ENCODE assay signal across 9 cellular contexts in the genomic region with DNA sequence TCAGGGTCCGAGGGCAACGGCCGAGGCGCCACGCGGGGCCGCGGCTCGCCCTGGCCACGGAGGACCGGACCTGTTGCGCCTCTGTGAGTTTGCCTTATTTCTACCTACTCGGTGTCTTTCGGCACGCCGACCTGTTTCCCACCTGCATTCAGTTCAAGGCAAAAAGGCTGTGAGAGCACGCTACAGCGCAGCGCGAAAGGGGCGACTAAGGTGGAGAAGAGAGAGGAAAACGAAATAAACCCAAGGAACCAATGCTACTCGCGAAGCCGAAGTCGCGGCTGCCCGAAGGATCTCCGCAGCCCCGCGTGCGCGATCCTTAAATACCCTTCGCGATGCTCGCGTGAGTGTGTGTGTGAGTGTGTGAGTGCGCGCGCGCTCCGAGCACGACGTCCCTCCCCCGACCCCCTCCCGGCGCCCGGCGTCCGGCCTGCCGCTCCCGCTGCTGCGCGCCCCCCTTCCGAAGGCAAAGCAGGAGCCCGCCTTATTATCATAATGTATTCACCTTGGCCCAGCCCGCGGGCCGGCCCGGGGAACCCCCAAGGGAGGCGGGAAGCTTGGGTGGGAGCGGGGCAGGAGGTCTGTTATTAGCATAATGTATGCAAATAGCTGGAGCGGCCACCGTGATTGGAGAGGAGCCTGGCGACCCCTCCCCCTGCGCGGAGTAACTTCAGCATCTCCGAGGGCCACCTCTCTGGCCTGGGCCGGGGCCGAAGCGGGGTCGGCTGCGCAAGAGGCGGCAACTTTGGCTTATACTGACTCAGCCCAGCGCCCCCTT. TPM values are rescaled to one million over a fixed set of nuclear protein-coding genes. Genes with fewer than 3 reads are reported as not detected.
DNase-seq lines count a peak whose midpoint lies in the region; ATAC-seq and TF ChIP-seq lines count a peak whose summit lies in the region.
"Had no signal": no experiment of that assay in that cellular context is flagged by ENCODE, and none has a peak within 500 bp of the region (broad histone marks: within the 10 kb centered on the region; RNA-seq: fewer than 3 reads in every experiment).

A gene (minus strand): TSS at position 293 of the 775 bp plus-strand sequence.

- H2AFZ ChIP-seq in mesenchymal stem cell (ENCODE audit: low read depth, low read length): peak within 1 kb of the TSS; percentile 86

- H3K27ac ChIP-seq in mesenchymal stem cell (ENCODE audit: low read length, poor library complexity, severe bottlenecking): peak within 1 kb of the TSS; percentile 8
- H3K27ac ChIP-seq: neutrophil had no signal

- no peaks in the 10 kb centered on the region for H3K9me3 Mint-ChIP-seq in activated CD4-positive, alpha-beta memory T cell treated with anti-CD3 and anti-CD28 coated beads for 36 hours
- no peaks in the 10 kb centered on the region for H3K9me3 Mint-ChIP-seq in effector memory CD8-positive, alpha-beta T cell

- intact Hi-C loops in activated CD4-positive, alpha-beta memory T cell treated with anti-CD3 and anti-CD28 coated beads for 36 hours (cut with micrococcal nuclease): loop anchor here (10.0 kb wide), 1 partner anchor 102 kb away; no protein-coding TSS in a partner anchor

- CTCF ChIA-PET in BJ (lab: Yijun Ruan, JAX): no interaction called here
- CTCF ChIA-PET in activated CD4-positive, alpha-beta memory T cell treated with anti-CD3 and anti-CD28 coated beads for 36 hours (lab: Charles Lee): no interaction called here

- no peaks in the 10 kb centered on the region for H3K36me3 Mint-ChIP-seq in activated CD4-positive, alpha-beta memory T cell treated with anti-CD3 and anti-CD28 coated beads for 36 hours
- peaks cover 2% of the 10 kb centered on the region for H3K36me3 Mint-ChIP-seq in effector memory CD8-positive, alpha-beta T cell (ENCODE audit: insufficient read depth)

- H3K4me3 ChIP-seq in BJ (ENCODE audit: low read depth, low read length) (peak within 1 kb of the TSS; percentile 36), mesenchymal stem cell (ENCODE audit: insufficient read depth in 1 of 2, low read depth in 1 of 2, low read length in 2 of 2) (peak within 1 kb of the TSS; percentile 56 to 80)

- H2BK12ac ChIP-seq in mesenchymal stem cell (ENCODE audit: low read length in 2 of 2): peak within 1 kb of the TSS; percentile 79 to 83

- peak within 1 kb of the TSS; percentile 22 to 73 for H3K4ac ChIP-seq in mesenchymal stem cell (ENCODE audit: low read depth in 1 of 2, low read length in 2 of 2)

- no peak within 1 kb of the TSS for H2AK5ac ChIP-seq in mesenchymal stem cell (ENCODE audit: low read length, severe bottlenecking)

- POLR2A ChIA-PET in BJ (lab: Charles Lee): no interaction called here
- POLR2A ChIA-PET in activated CD4-positive, alpha-beta memory T cell treated with anti-CD3 and anti-CD28 coated beads for 36 hours (lab: Charles Lee): no interaction called here

- peaks cover 47% of the 10 kb centered on the region for H3K27me3 Mint-ChIP-seq in activated CD4-positive, alpha-beta memory T cell treated with anti-CD3 and anti-CD28 coated beads for 36 hours
- H3K27me3 Mint-ChIP-seq in effector memory CD8-positive, alpha-beta T cell: peaks cover 73 to 83% of the 10 kb centered on the region in 2 donors

- DNase-seq in BJ (ENCODE audit: low read depth) (no peak), LHCN-M2 (ENCODE audit: low read depth) (peak; percentile 79), mesenchymal stem cell (peak; percentile 88), NCI-H1694 treated with DMSO at 0.1 percent for 48 hours (lab: John Stamatoyannopoulos, UW) (no peak)
- DNase-seq in activated CD4-positive, alpha-beta memory T cell treated with anti-CD3 and anti-CD28 coated beads for 36 hours: peak; percentile 48
- peak; percentile 5 to 18 (median 9) for DNase-seq in effector memory CD8-positive, alpha-beta T cell
- DNase-seq in stimulated activated CD8-positive, alpha-beta memory T cell treated with anti-CD3 and anti-CD28 coated beads, Interleukin-4, amount 100 ng/mL, for 48 hours: peak; percentile 53

- peaks cover 12% of the 10 kb centered on the region for H3K4me1 ChIP-seq in mesenchymal stem cell (ENCODE audit: control insufficient read depth, insufficient read depth, low read depth, low read length)

- no peak within 1 kb of the TSS for H2BK5ac ChIP-seq in mesenchymal stem cell (ENCODE audit: low read depth, low read length, poor library complexity, severe bottlenecking)

- H3K9ac ChIP-seq in mesenchymal stem cell (ENCODE audit: low read length): peak within 1 kb of the TSS; percentile 59

- WGBS in mesenchymal stem cell: under 1% methylated on average over 55 of the region's 75 CpGs

- no peaks in the 10 kb centered on the region for H3K9me3 ChIP-seq in mesenchymal stem cell (ENCODE audit: control insufficient read depth, low read length)
- H3K9me3 ChIP-seq: neutrophil had no signal

- H3K36me3 ChIP-seq in BJ (ENCODE audit: control insufficient read depth, insufficient read depth, low read length) (no peaks in the 10 kb centered on the region), mesenchymal stem cell (ENCODE audit: control insufficient read depth in 1 of 2, insufficient read depth in 2 of 2, low read depth in 1 of 2, low read length in 2 of 2) (no peaks in the 10 kb centered on the region)
- H3K36me3 ChIP-seq: neutrophil had no signal

- H4K91ac ChIP-seq in mesenchymal stem cell (ENCODE audit: low read length): peak within 1 kb of the TSS; percentile 62

- H3K4me3 Mint-ChIP-seq in activated CD4-positive, alpha-beta memory T cell treated with anti-CD3 and anti-CD28 coated beads for 36 hours: peak within 1 kb of the TSS; percentile 62
- H3K4me3 Mint-ChIP-seq in effector memory CD8-positive, alpha-beta T cell: peak within 1 kb of the TSS; percentile 74 to 78

- peaks cover 11% of the 10 kb centered on the region for H3K4me1 Mint-ChIP-seq in activated CD4-positive, alpha-beta memory T cell treated with anti-CD3 and anti-CD28 coated beads for 36 hours (ENCODE audit: low read depth)
- H3K4me1 Mint-ChIP-seq in effector memory CD8-positive, alpha-beta T cell (ENCODE audit: low read depth in 2 of 2): peaks cover 10 to 13% of the 10 kb centered on the region in 2 donors

- no peak within 1 kb of the TSS for H3K23ac ChIP-seq in mesenchymal stem cell (ENCODE audit: low read length in 2 of 2)

- TF ChIP-seq CTCF in BJ (IDR thresholded peaks at IDR 0.05; ENCODE audit: insufficient read depth, low read depth, low read length): no peak

- peak; percentile 80 for ATAC-seq in effector memory CD8-positive, alpha-beta T cell (replicated peaks)
- no peak for ATAC-seq in HG03159 (IDR thresholded peaks at IDR 0.05; ENCODE audit: unreplicated experiment)

- peak within 1 kb of the TSS; percentile 61 to 83 for H3K18ac ChIP-seq in mesenchymal stem cell (ENCODE audit: low read depth in 1 of 2, low read length in 2 of 2)

- H4K8ac ChIP-seq in mesenchymal stem cell (ENCODE audit: low read length): peak within 1 kb of the TSS; percentile 69

- H3K79me1 ChIP-seq in mesenchymal stem cell (replicated peaks; ENCODE audit: low read length, poor library complexity, severe bottlenecking): no peaks in the 10 kb centered on the region

- H3K14ac ChIP-seq in mesenchymal stem cell (ENCODE audit: low read length in 2 of 2): peak within 1 kb of the TSS in 1 of 2 experiments; percentile 50

- no peak within 1 kb of the TSS for H3K27ac Mint-ChIP-seq in activated CD4-positive, alpha-beta memory T cell treated with anti-CD3 and anti-CD28 coated beads for 36 hours
- no peak within 1 kb of the TSS for H3K27ac Mint-ChIP-seq in effector memory CD8-positive, alpha-beta T cell

- peak within 1 kb of the TSS; percentile 44 for H2BK15ac ChIP-seq in mesenchymal stem cell (ENCODE audit: low read depth, poor library complexity, severe bottlenecking)

- H3K27me3 ChIP-seq in BJ (ENCODE audit: control insufficient read depth, insufficient read depth, low read length) (peaks cover 26% of the 10 kb centered on the region), mesenchymal stem cell (ENCODE audit: control insufficient read depth in 1 of 2, insufficient read depth in 1 of 2, low read length in 2 of 2) (peaks cover 15 to 47% of the 10 kb centered on the region in 2 experiments)

- peak within 1 kb of the TSS; percentile 15 for H2BK120ac ChIP-seq in mesenchymal stem cell (ENCODE audit: low read depth, low read length)

- H3K4me2 ChIP-seq in mesenchymal stem cell (ENCODE audit: low read length, poor library complexity, severe bottlenecking): peak within 1 kb of the TSS; percentile 90

RNA-seq across cellular contexts. Expression of the gene that starts here (rescaled TPM):
- polyA plus RNA-seq in BJ (2011; rRNA removed): 0.09 TPM in 1 of 2 replicates, not detected in the other
- polyA minus RNA-seq in BJ (2011; rRNA and poly(A)+ RNA removed): not detected in 2 replicates
- 21.3 and 23.0 TPM in 2 replicates for total RNA-seq in LHCN-M2 (2014; rRNA removed)
- 0.46 TPM for polyA plus RNA-seq in LHCN-M2 (2012)
- not detected for total RNA-seq in activated CD4-positive, alpha-beta memory T cell treated with anti-CD3 and anti-CD28 coated beads for 36 hours
- 3.5 TPM for polyA plus RNA-seq in mesenchymal stem cell (2013, experiment 1 of 2)
- 3.5 TPM for polyA plus RNA-seq in mesenchymal stem cell (2013, experiment 2 of 2)

Comparison
In these comparisons a context has a peak if more than half of its experiments do, and no peak if none do; other contexts are left out.
1. RNA of the gene that starts here (total RNA-seq): 21.3 to 23.0 TPM in LHCN-M2; not detected in activated CD4-positive, alpha-beta memory T cell treated with anti-CD3 and anti-CD28 coated beads for 36 hours; every median in the first group is over 10 times any median in the second.
2. Peak in DNase-seq in activated CD4-positive, alpha-beta memory T cell treated with anti-CD3 and anti-CD28 coated beads for 36 hours; RNA of the gene not detected or under 1 TPM.
3. DNase-seq: peak in LHCN-M2 (single experiment), effector memory CD8-positive, alpha-beta T cell (3 of 3), mesenchymal stem cell (single experiment) and stimulated activated CD8-positive, alpha-beta memory T cell treated with anti-CD3 and anti-CD28 coated beads, Interleukin-4, amount 100 ng/mL, for 48 hours (single experiment); none in BJ (single experiment) and NCI-H1694 treated with DMSO at 0.1 percent for 48 hours (single experiment).